In the genomic region with DNA sequence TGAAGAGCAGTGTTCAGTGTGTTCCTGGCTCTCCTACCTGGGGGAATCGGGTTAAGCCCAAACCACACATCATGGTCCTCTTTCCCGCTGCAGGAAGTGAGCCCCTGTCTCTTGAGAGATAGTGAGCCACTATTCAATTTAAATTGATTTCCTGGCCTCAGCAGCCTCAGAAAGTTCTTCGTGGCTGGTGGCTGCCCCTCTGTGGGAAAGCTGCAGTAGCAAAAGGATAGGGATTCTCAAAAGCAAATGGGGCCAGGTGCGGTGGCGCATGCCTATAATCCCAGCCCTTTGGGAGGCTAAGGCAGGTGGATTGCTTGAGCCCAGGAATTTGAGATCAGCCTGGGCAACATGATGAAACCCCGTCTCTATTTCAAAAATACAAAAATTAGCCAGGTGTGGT, we compare ENCODE assay signal across 32 cellular contexts. TPM values are rescaled to one million over a fixed set of nuclear protein-coding genes. Genes with fewer than 3 reads are reported as not detected.
DNase-seq lines count a peak whose midpoint lies in the region; ATAC-seq and TF ChIP-seq lines count a peak whose summit lies in the region.
"Had no signal": no experiment of that assay in that cellular context is flagged by ENCODE, and none has a peak within 500 bp of the region (broad histone marks: within the 10 kb centered on the region; RNA-seq: fewer than 3 reads in every experiment).

No MANE protein-coding gene starts in this region.

- no peaks in the 10 kb centered on the region for H3K9me3 ChIP-seq in OCI-LY7 (ENCODE audit: low read length)
- H3K9me3 ChIP-seq: gastrocnemius medialis, neutrophil, stomach, thyroid gland, uterus had no signal

- H3K27me3 Mint-ChIP-seq in stimulated activated naive CD8-positive, alpha-beta T cell treated with anti-CD3 and anti-CD28 coated beads, Interleukin-15, Interleukin-2, amounts not matched to agents 100 ng/mL and 50 ng/mL, for 24 hours = no peaks in the 10 kb centered on the region
- H3K27me3 Mint-ChIP-seq in stimulated activated naive CD8-positive, alpha-beta T cell treated with anti-CD3 and anti-CD28 coated beads, Interleukin-15, amount 100 ng/mL, for 72 hours = no peaks in the 10 kb centered on the region
- H3K27me3 Mint-ChIP-seq in activated T-helper 2 cell treated with anti-CD3 and anti-CD28 coated beads, Interferon-gamma antibody, Interleukin-2, Interleukin-4, amounts not matched to agents 10 μg/mL and 5 μg/mL and 100 μg/mL, durations not matched to agents 14 hours and 24 hours and 36 hours (ENCODE audit: low read depth) = no peaks in the 10 kb centered on the region
- H3K27me3 Mint-ChIP-seq: activated B cell treated with CpG ODN at 0.5 μM for 24 hours had no signal

- H3K9me2 ChIP-seq in OCI-LY7 (ENCODE audit: insufficient read depth, low read length) = no peaks in the 10 kb centered on the region

- no peak overlapping the region for H3K4me2 ChIP-seq in OCI-LY7 (ENCODE audit: low read length)

- no peaks in the 10 kb centered on the region for H3K79me2 ChIP-seq in OCI-LY7 (ENCODE audit: insufficient read depth, low read depth, low read length)

- peak; percentile 2 for DNase-seq in activated CD4-positive, alpha-beta T cell treated with anti-CD3 and anti-CD28 coated beads for 48 hours
- DNase-seq in activated CD4-positive, alpha-beta T cell treated with anti-CD3 and anti-CD28 coated beads for 1 hour = no peak
- DNase-seq in stimulated activated naive CD8-positive, alpha-beta T cell treated with anti-CD3 and anti-CD28 coated beads, Interleukin-15, amount 100 ng/mL, for 72 hours = no peak
- DNase-seq in activated T-helper 2 cell treated with anti-CD3 and anti-CD28 coated beads, Interferon-gamma antibody, Interleukin-2, Interleukin-4, amounts not matched to agents 10 μg/mL and 5 μg/mL and 100 μg/mL, durations not matched to agents 14 hours and 24 hours and 36 hours (ENCODE audit: low spot score) = no peak
- DNase-seq in OCI-LY7 (ENCODE audit: low spot score) (no peak), cerebellar cortex (ENCODE audit: low spot score) (no peak), NCI-H446 treated with DMSO at 0.1 percent for 48 hours (lab: John Stamatoyannopoulos, UW) (no peak)
- DNase-seq: activated B cell treated with CpG ODN at 0.5 μM for 24 hours; activated gamma-delta T cell; AML-193; DMS 273 treated with DMSO at 0.1 percent for 48 hours; gastrocnemius medialis; kidney glomerular epithelial cell; NCI-H1092; NCI-H1694; NCI-H446; NCI-H82; posterior cingulate gyrus; right cardiac atrium; SIG-M5; stimulated activated CD4-positive, alpha-beta T cell treated with anti-CD3 and anti-CD28 coated beads, Interleukin-1b, Interleukin-23, amount 100 ng/mL, for 48 hours; stomach; SW 1271; thyroid gland; uterus had no signal

- no peaks in the 10 kb centered on the region for H3K4me1 ChIP-seq in OCI-LY7 (ENCODE audit: insufficient read depth, low read length, poor library complexity, severe bottlenecking)
- H3K4me1 ChIP-seq: gastrocnemius medialis, stomach, thyroid gland, uterus had no signal

- peak overlapping the region; percentile 82 for H3K27ac Mint-ChIP-seq in stimulated activated naive CD8-positive, alpha-beta T cell treated with anti-CD3 and anti-CD28 coated beads, Interleukin-15, Interleukin-2, amounts not matched to agents 100 ng/mL and 50 ng/mL, for 24 hours
- H3K27ac Mint-ChIP-seq in stimulated activated naive CD8-positive, alpha-beta T cell treated with anti-CD3 and anti-CD28 coated beads, Interleukin-15, amount 100 ng/mL, for 72 hours = no peak overlapping the region
- H3K27ac Mint-ChIP-seq in activated T-helper 2 cell treated with anti-CD3 and anti-CD28 coated beads, Interferon-gamma antibody, Interleukin-2, Interleukin-4, amounts not matched to agents 10 μg/mL and 5 μg/mL and 100 μg/mL, durations not matched to agents 14 hours and 24 hours and 36 hours = peak overlapping the region; percentile 96
- H3K27ac Mint-ChIP-seq: activated B cell treated with CpG ODN at 0.5 μM for 24 hours, mesothelial cell of epicardium had no signal

- H4K20me1 ChIP-seq in OCI-LY7 (ENCODE audit: insufficient read depth, low read length) = no peaks in the 10 kb centered on the region

- TF ChIP-seq CTCF in OCI-LY7 (conservative IDR thresholded peaks at IDR 0.05; ENCODE audit: low read length) = no peak

- H3K9me3 Mint-ChIP-seq in stimulated activated naive CD8-positive, alpha-beta T cell treated with anti-CD3 and anti-CD28 coated beads, Interleukin-15, Interleukin-2, amounts not matched to agents 100 ng/mL and 50 ng/mL, for 24 hours = no peaks in the 10 kb centered on the region
- no peaks in the 10 kb centered on the region for H3K9me3 Mint-ChIP-seq in stimulated activated naive CD8-positive, alpha-beta T cell treated with anti-CD3 and anti-CD28 coated beads, Interleukin-15, amount 100 ng/mL, for 72 hours
- H3K9me3 Mint-ChIP-seq in activated T-helper 2 cell treated with anti-CD3 and anti-CD28 coated beads, Interferon-gamma antibody, Interleukin-2, Interleukin-4, amounts not matched to agents 10 μg/mL and 5 μg/mL and 100 μg/mL, durations not matched to agents 14 hours and 24 hours and 36 hours = peaks cover 6% of the 10 kb centered on the region
- H3K9me3 Mint-ChIP-seq: activated B cell treated with CpG ODN at 0.5 μM for 24 hours had no signal

- intact Hi-C loops in activated T-helper 2 cell treated with anti-CD3 and anti-CD28 coated beads, Interferon-gamma antibody, Interleukin-2, Interleukin-4, amounts not matched to agents 10 μg/mL and 5 μg/mL and 100 μg/mL, durations not matched to agents 14 hours and 24 hours and 36 hours (cut with micrococcal nuclease) = no loop called here
- intact Hi-C loops in OCI-LY7 (cut with micrococcal nuclease; ENCODE audit: unreplicated experiment) = loop anchor here (5.0 kb wide), 1 partner anchor 74 kb away; no protein-coding TSS in a partner anchor

- H2AFZ ChIP-seq in OCI-LY7 (ENCODE audit: low read length) = no peak overlapping the region

- peaks cover 53% of the 10 kb centered on the region for H3K36me3 Mint-ChIP-seq in stimulated activated naive CD8-positive, alpha-beta T cell treated with anti-CD3 and anti-CD28 coated beads, Interleukin-15, Interleukin-2, amounts not matched to agents 100 ng/mL and 50 ng/mL, for 24 hours (ENCODE audit: low read depth)
- peaks cover 88% of the 10 kb centered on the region for H3K36me3 Mint-ChIP-seq in activated T-helper 2 cell treated with anti-CD3 and anti-CD28 coated beads, Interferon-gamma antibody, Interleukin-2, Interleukin-4, amounts not matched to agents 10 μg/mL and 5 μg/mL and 100 μg/mL, durations not matched to agents 14 hours and 24 hours and 36 hours (ENCODE audit: low read depth)
- H3K36me3 Mint-ChIP-seq: mesothelial cell of epicardium had no signal

- no peak overlapping the region for H3K4me3 Mint-ChIP-seq in stimulated activated naive CD8-positive, alpha-beta T cell treated with anti-CD3 and anti-CD28 coated beads, Interleukin-15, Interleukin-2, amounts not matched to agents 100 ng/mL and 50 ng/mL, for 24 hours
- H3K4me3 Mint-ChIP-seq in stimulated activated naive CD8-positive, alpha-beta T cell treated with anti-CD3 and anti-CD28 coated beads, Interleukin-15, amount 100 ng/mL, for 72 hours = no peak overlapping the region
- peak overlapping the region; percentile 41 for H3K4me3 Mint-ChIP-seq in activated T-helper 2 cell treated with anti-CD3 and anti-CD28 coated beads, Interferon-gamma antibody, Interleukin-2, Interleukin-4, amounts not matched to agents 10 μg/mL and 5 μg/mL and 100 μg/mL, durations not matched to agents 14 hours and 24 hours and 36 hours (ENCODE audit: low read depth)
- H3K4me3 Mint-ChIP-seq: activated B cell treated with CpG ODN at 0.5 μM for 24 hours, mesothelial cell of epicardium had no signal

- CTCF ChIA-PET in OCI-LY7 (lab: Charles Lee; ENCODE audit: unreplicated experiment) = no interaction called here

- H3K27ac ChIP-seq in OCI-LY7 (ENCODE audit: low read depth, low read length, poor library complexity, severe bottlenecking) = no peak overlapping the region
- H3K27ac ChIP-seq: gastrocnemius medialis, neutrophil, stomach, thyroid gland, uterus had no signal

- no TSS peak for BruUV-seq in OCI-LY7 (replicated peaks; lab: Mats Ljungman, UMichigan)

- no peak for ATAC-seq in stimulated activated naive CD8-positive, alpha-beta T cell treated with anti-CD3 and anti-CD28 coated beads, Interleukin-15, amount 100 ng/mL, for 72 hours
- ATAC-seq: gastrocnemius medialis had no signal

- H3K4me1 Mint-ChIP-seq in stimulated activated naive CD8-positive, alpha-beta T cell treated with anti-CD3 and anti-CD28 coated beads, Interleukin-15, Interleukin-2, amounts not matched to agents 100 ng/mL and 50 ng/mL, for 24 hours (ENCODE audit: low read depth) = peaks cover 82% of the 10 kb centered on the region
- peaks cover 77% of the 10 kb centered on the region for H3K4me1 Mint-ChIP-seq in stimulated activated naive CD8-positive, alpha-beta T cell treated with anti-CD3 and anti-CD28 coated beads, Interleukin-15, amount 100 ng/mL, for 72 hours
- peaks cover 83% of the 10 kb centered on the region for H3K4me1 Mint-ChIP-seq in activated T-helper 2 cell treated with anti-CD3 and anti-CD28 coated beads, Interferon-gamma antibody, Interleukin-2, Interleukin-4, amounts not matched to agents 10 μg/mL and 5 μg/mL and 100 μg/mL, durations not matched to agents 14 hours and 24 hours and 36 hours (ENCODE audit: low read depth)
- H3K4me1 Mint-ChIP-seq: mesothelial cell of epicardium had no signal

- no peak overlapping the region for H3K4me3 ChIP-seq in OCI-LY7 (ENCODE audit: low read depth, low read length, poor library complexity, severe bottlenecking)
- H3K4me3 ChIP-seq: gastrocnemius medialis, stomach, thyroid gland, uterus had no signal

- no peaks in the 10 kb centered on the region for H3K36me3 ChIP-seq in OCI-LY7 (ENCODE audit: insufficient read depth, low read length)
- H3K36me3 ChIP-seq: gastrocnemius medialis, neutrophil, stomach, thyroid gland, uterus had no signal

- POLR2A ChIA-PET in OCI-LY7 (lab: Charles Lee) = interaction anchor here (0.6 kb wide), 1 partner anchor 278 kb away, joined by 3 read pairs; no protein-coding TSS in a partner anchor

RNA-seq across cellular contexts. Expression of a gene that starts 49.1 kb away (rescaled TPM):
- 395 and 399 TPM in 2 replicates for total RNA-seq in activated T-helper 2 cell treated with anti-CD3 and anti-CD28 coated beads, Interferon-gamma antibody, Interleukin-2, Interleukin-4, amounts not matched to agents 10 μg/mL and 5 μg/mL and 100 μg/mL, durations not matched to agents 14 hours and 24 hours and 36 hours
- not detected in 2 replicates for total RNA-seq in OCI-LY7 (2014; rRNA removed; shearing (Covaris generic))
- not detected in 2 replicates for total RNA-seq in OCI-LY7 (2022)
- total RNA-seq: A673, fibroblast of lung, HT1080, M059J, mesothelial cell of epicardium had no signal

Comparison
In these comparisons a context has a peak if more than half of its experiments do, and no peak if none do; other contexts are left out.
1. H3K27ac Mint-ChIP-seq: peak in stimulated activated naive CD8-positive, alpha-beta T cell treated with anti-CD3 and anti-CD28 coated beads, Interleukin-15, Interleukin-2, amounts not matched to agents 100 ng/mL and 50 ng/mL, for 24 hours (single experiment) and activated T-helper 2 cell treated with anti-CD3 and anti-CD28 coated beads, Interferon-gamma antibody, Interleukin-2, Interleukin-4, amounts not matched to agents 10 μg/mL and 5 μg/mL and 100 μg/mL, durations not matched to agents 14 hours and 24 hours and 36 hours (single experiment); none in stimulated activated naive CD8-positive, alpha-beta T cell treated with anti-CD3 and anti-CD28 coated beads, Interleukin-15, amount 100 ng/mL, for 72 hours (0 of 2).
2. RNA of a gene that starts 49.1 kb away (total RNA-seq): 395 to 399 TPM in activated T-helper 2 cell treated with anti-CD3 and anti-CD28 coated beads, Interferon-gamma antibody, Interleukin-2, Interleukin-4, amounts not matched to agents 10 μg/mL and 5 μg/mL and 100 μg/mL, durations not matched to agents 14 hours and 24 hours and 36 hours; not detected in OCI-LY7; every median in the first group is over 100 times any median in the second.